Comparison of ENCODE assay signal across 1 cellular context in genomic region chr3:42803800-42804112, GRCh38.
TF ChIP-seq lines count a peak whose summit lies in the region.

No MANE protein-coding gene starts in this region.

TF ChIP-seq in GM12878, 131 proteins besides CTCF, POLR2A, EP300 and RAD21:
- TF ChIP-seq TBL1XR1 (IDR thresholded peaks at IDR 0.05; ENCODE audit: low read depth, low read length) (no peak), CHD1 (IDR thresholded peaks at IDR 0.05; ENCODE audit: low read depth, low read length) (no peak), BACH1 (IDR thresholded peaks at IDR 0.05; ENCODE audit: borderline replicate concordance) (no peak), NR2F1 (conservative IDR thresholded peaks at IDR 0.05) (peak; percentile 55; the same call in 1 of the 2 replicates), PBX3 (IDR thresholded peaks at IDR 0.05; ENCODE audit: insufficient replicate concordance, low read depth, low read length) (no peak), MTA2 (IDR thresholded peaks at IDR 0.05; ENCODE audit: low read depth) (no peak), MYC (IDR thresholded peaks at IDR 0.05; ENCODE audit: insufficient read depth, insufficient read length, insufficient replicate concordance, low read length, severe bottlenecking) (no peak), IKZF2 (IDR thresholded peaks at IDR 0.05) (0 out of 4 replicates have a peak, but pooled peaks have one; percentile 3 to 4), IKZF1 (conservative IDR thresholded peaks at IDR 0.05) (peak; percentile 6; the same call in 1 of the 2 replicates), DPF2 (IDR thresholded peaks at IDR 0.05) (0 out of 2 replicates have a peak, but pooled peaks have one; percentile 4), SPI1 (IDR thresholded peaks at IDR 0.05; ENCODE audit: borderline replicate concordance, insufficient read depth, low read depth, low read length) (no peak), RFX5 (IDR thresholded peaks at IDR 0.05; ENCODE audit: low read depth, low read length) (no peak)
- TF ChIP-seq, protein P1, sequence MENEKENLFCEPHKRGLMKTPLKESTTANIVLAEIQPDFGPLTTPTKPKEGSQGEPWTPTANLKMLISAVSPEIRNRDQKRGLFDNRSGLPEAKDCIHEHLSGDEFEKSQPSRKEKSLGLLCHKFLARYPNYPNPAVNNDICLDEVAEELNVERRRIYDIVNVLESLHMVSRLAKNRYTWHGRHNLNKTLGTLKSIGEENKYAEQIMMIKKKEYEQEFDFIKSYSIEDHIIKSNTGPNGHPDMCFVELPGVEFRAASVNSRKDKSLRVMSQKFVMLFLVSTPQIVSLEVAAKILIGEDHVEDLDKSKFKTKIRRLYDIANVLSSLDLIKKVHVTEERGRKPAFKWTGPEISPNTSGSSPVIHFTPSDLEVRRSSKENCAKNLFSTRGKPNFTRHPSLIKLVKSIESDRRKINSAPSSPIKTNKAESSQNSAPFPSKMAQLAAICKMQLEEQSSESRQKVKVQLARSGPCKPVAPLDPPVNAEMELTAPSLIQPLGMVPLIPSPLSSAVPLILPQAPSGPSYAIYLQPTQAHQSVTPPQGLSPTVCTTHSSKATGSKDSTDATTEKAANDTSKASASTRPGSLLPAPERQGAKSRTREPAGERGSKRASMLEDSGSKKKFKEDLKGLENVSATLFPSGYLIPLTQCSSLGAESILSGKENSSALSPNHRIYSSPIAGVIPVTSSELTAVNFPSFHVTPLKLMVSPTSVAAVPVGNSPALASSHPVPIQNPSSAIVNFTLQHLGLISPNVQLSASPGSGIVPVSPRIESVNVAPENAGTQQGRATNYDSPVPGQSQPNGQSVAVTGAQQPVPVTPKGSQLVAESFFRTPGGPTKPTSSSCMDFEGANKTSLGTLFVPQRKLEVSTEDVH (IDR thresholded peaks at IDR 0.05; ENCODE audit: low read depth, partially characterized antibody): no peak
- TF ChIP-seq, protein P2, sequence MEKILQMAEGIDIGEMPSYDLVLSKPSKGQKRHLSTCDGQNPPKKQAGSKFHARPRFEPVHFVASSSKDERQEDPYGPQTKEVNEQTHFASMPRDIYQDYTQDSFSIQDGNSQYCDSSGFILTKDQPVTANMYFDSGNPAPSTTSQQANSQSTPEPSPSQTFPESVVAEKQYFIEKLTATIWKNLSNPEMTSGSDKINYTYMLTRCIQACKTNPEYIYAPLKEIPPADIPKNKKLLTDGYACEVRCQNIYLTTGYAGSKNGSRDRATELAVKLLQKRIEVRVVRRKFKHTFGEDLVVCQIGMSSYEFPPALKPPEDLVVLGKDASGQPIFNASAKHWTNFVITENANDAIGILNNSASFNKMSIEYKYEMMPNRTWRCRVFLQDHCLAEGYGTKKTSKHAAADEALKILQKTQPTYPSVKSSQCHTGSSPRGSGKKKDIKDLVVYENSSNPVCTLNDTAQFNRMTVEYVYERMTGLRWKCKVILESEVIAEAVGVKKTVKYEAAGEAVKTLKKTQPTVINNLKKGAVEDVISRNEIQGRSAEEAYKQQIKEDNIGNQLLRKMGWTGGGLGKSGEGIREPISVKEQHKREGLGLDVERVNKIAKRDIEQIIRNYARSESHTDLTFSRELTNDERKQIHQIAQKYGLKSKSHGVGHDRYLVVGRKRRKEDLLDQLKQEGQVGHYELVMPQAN (conservative IDR thresholded peaks at IDR 0.05): no peak
- TF ChIP-seq, protein P3, sequence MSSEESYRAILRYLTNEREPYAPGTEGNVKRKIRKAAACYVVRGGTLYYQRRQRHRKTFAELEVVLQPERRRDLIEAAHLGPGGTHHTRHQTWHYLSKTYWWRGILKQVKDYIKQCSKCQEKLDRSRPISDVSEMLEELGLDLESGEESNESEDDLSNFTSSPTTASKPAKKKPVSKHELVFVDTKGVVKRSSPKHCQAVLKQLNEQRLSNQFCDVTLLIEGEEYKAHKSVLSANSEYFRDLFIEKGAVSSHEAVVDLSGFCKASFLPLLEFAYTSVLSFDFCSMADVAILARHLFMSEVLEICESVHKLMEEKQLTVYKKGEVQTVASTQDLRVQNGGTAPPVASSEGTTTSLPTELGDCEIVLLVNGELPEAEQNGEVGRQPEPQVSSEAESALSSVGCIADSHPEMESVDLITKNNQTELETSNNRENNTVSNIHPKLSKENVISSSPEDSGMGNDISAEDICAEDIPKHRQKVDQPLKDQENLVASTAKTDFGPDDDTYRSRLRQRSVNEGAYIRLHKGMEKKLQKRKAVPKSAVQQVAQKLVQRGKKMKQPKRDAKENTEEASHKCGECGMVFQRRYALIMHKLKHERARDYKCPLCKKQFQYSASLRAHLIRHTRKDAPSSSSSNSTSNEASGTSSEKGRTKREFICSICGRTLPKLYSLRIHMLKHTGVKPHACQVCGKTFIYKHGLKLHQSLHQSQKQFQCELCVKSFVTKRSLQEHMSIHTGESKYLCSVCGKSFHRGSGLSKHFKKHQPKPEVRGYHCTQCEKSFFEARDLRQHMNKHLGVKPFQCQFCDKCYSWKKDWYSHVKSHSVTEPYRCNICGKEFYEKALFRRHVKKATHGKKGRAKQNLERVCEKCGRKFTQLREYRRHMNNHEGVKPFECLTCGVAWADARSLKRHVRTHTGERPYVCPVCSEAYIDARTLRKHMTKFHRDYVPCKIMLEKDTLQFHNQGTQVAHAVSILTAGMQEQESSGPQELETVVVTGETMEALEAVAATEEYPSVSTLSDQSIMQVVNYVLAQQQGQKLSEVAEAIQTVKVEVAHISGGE (CRISPR knock-in tag; IDR thresholded peaks at IDR 0.05): no peak
- TF ChIP-seq, protein P4, sequence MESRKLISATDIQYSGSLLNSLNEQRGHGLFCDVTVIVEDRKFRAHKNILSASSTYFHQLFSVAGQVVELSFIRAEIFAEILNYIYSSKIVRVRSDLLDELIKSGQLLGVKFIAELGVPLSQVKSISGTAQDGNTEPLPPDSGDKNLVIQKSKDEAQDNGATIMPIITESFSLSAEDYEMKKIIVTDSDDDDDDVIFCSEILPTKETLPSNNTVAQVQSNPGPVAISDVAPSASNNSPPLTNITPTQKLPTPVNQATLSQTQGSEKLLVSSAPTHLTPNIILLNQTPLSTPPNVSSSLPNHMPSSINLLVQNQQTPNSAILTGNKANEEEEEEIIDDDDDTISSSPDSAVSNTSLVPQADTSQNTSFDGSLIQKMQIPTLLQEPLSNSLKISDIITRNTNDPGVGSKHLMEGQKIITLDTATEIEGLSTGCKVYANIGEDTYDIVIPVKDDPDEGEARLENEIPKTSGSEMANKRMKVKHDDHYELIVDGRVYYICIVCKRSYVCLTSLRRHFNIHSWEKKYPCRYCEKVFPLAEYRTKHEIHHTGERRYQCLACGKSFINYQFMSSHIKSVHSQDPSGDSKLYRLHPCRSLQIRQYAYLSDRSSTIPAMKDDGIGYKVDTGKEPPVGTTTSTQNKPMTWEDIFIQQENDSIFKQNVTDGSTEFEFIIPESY (IDR thresholded peaks at IDR 0.05): no peak
TF ChIP-seq in GM12878: peak in this region for 4.
